ENCODE assay signal across 14 cellular contexts in the genomic region with DNA sequence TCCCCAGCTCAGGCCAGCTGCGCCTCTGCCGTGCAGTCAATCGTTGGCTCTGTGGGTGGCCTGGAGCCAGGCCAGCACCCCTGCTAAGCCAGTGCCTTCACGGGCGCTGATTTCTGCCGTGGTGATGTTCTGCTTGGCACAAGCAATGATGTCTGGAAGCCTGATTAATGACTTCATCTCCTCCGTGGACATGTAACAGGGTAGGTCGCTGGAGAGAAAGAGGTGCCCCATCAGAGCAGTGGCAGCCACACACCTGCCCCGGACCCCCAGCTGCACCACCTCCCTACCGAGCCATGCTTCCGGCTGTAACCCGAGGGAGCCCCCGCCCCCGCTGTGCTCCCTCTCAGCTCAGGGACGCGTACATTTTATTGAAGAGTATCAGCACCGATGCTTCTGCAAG. TPM values are rescaled to one million over a fixed set of nuclear protein-coding genes. Genes with fewer than 3 reads are reported as not detected.
DNase-seq lines count a peak whose midpoint lies in the region; ATAC-seq and TF ChIP-seq lines count a peak whose summit lies in the region.
"Had no signal": no experiment of that assay in that cellular context is flagged by ENCODE, and none has a peak within 500 bp of the region (broad histone marks: within the 10 kb centered on the region; RNA-seq: fewer than 3 reads in every experiment).

No MANE protein-coding gene starts in this region.

- POLR2A ChIA-PET in naive thymus-derived CD4-positive, alpha-beta T cell (lab: Charles Lee), result interaction anchor here (0.9 to 4.7 kb wide), 3 partner anchors 15 to 191 kb away, joined by 3 to 49 read pairs (median 26); partner anchors contain the start of genes CCDC137, MRPL12 and OXLD1

- no peak for ATAC-seq in naive thymus-derived CD4-positive, alpha-beta T cell
- ATAC-seq in GM18907 (IDR thresholded peaks at IDR 0.05; ENCODE audit: unreplicated experiment), result no peak
- no peak for ATAC-seq in effector memory CD8-positive, alpha-beta T cell (replicated peaks)
- ATAC-seq: PC-3; stimulated activated naive CD8-positive, alpha-beta T cell treated with anti-CD3 and anti-CD28 coated beads, Interleukin-15, Interleukin-2, amounts not matched to agents 100 U/mL and 50 U/mL, for 24 hours had no signal

- no peaks in the 10 kb centered on the region for H3K27me3 Mint-ChIP-seq in activated T-helper 1 cell treated with anti-CD3 and anti-CD28 coated beads, Interleukin-12 subunit alpha, Interleukin-12 subunit beta, Interleukin-2, Interleukin-4 antibody, amounts not matched to agents 30 ng/mL and 10 ng/mL and 1 ng/mL, durations not matched to agents 14 hours and 24 hours and 36 hours (ENCODE audit: insufficient read depth)
- H3K27me3 Mint-ChIP-seq in naive thymus-derived CD4-positive, alpha-beta T cell, result peaks cover 0 to 3% (median 0%) of the 10 kb centered on the region in 5 donors
- no peaks in the 10 kb centered on the region for H3K27me3 Mint-ChIP-seq in effector memory CD8-positive, alpha-beta T cell

- intact Hi-C loops in activated T-helper 1 cell treated with anti-CD3 and anti-CD28 coated beads, Interleukin-12 subunit alpha, Interleukin-12 subunit beta, Interleukin-2, Interleukin-4 antibody, amounts not matched to agents 30 ng/mL and 10 ng/mL and 1 ng/mL, durations not matched to agents 14 hours and 24 hours and 36 hours (cut with micrococcal nuclease), result loop anchor here (2.0 kb wide), 1 partner anchor 179 kb away; the partner anchor contains the start of gene P4HB
- intact Hi-C loops in naive thymus-derived CD4-positive, alpha-beta T cell (cut with micrococcal nuclease), result loop anchor here (2.0 to 10.0 kb wide), 6 partner anchors 15 to 416 kb away; partner anchors contain the start of genes ACTG1 (in 2 of the 2), CCDC137 (in 1 of the 2), DCXR (in 1 of the 2) and FAAP100 (in 1 of the 2)

- H3K27me3 ChIP-seq in Loucy (ENCODE audit: insufficient read depth, low read length, poor library complexity, severe bottlenecking), result no peaks in the 10 kb centered on the region
- H3K27me3 ChIP-seq in naive thymus-derived CD4-positive, alpha-beta T cell (ENCODE audit: control insufficient read depth in 2 of 2, insufficient read depth in 2 of 2, low read length in 2 of 2), result no peaks in the 10 kb centered on the region
- H3K27me3 ChIP-seq: colonic mucosa had no signal

- no peak overlapping the region for H3K4me3 ChIP-seq in Loucy (ENCODE audit: low read length, poor library complexity, severe bottlenecking)
- H3K4me3 ChIP-seq in naive thymus-derived CD4-positive, alpha-beta T cell (ENCODE audit: low read length), result no peak overlapping the region

- H3K36me3 Mint-ChIP-seq in activated T-helper 1 cell treated with anti-CD3 and anti-CD28 coated beads, Interleukin-12 subunit alpha, Interleukin-12 subunit beta, Interleukin-2, Interleukin-4 antibody, amounts not matched to agents 30 ng/mL and 10 ng/mL and 1 ng/mL, durations not matched to agents 14 hours and 24 hours and 36 hours (ENCODE audit: low read depth), result peaks cover 18% of the 10 kb centered on the region
- peaks cover 4 to 10% (median 4%) of the 10 kb centered on the region in 5 donors for H3K36me3 Mint-ChIP-seq in naive thymus-derived CD4-positive, alpha-beta T cell
- H3K36me3 Mint-ChIP-seq in effector memory CD8-positive, alpha-beta T cell (ENCODE audit: insufficient read depth), result peaks cover 18% of the 10 kb centered on the region

- H3K9me3 Mint-ChIP-seq in activated T-helper 1 cell treated with anti-CD3 and anti-CD28 coated beads, Interleukin-12 subunit alpha, Interleukin-12 subunit beta, Interleukin-2, Interleukin-4 antibody, amounts not matched to agents 30 ng/mL and 10 ng/mL and 1 ng/mL, durations not matched to agents 14 hours and 24 hours and 36 hours, result no peaks in the 10 kb centered on the region
- peaks cover 0 to 4% (median 0%) of the 10 kb centered on the region in 11 donors for H3K9me3 Mint-ChIP-seq in naive thymus-derived CD4-positive, alpha-beta T cell
- no peaks in the 10 kb centered on the region for H3K9me3 Mint-ChIP-seq in effector memory CD8-positive, alpha-beta T cell

- peaks cover 20% of the 10 kb centered on the region for H4K20me1 ChIP-seq in Loucy (ENCODE audit: insufficient read depth, low read length, poor library complexity, severe bottlenecking)

- H3K4me2 ChIP-seq in Loucy (ENCODE audit: low read depth, low read length, poor library complexity, severe bottlenecking), result peak overlapping the region; percentile 86

- H2AFZ ChIP-seq in Loucy (ENCODE audit: low read length), result no peak overlapping the region

- CTCF ChIA-PET in naive thymus-derived CD4-positive, alpha-beta T cell (lab: Charles Lee), result no interaction called here

- peaks cover 22% of the 10 kb centered on the region for H3K4me1 Mint-ChIP-seq in activated T-helper 1 cell treated with anti-CD3 and anti-CD28 coated beads, Interleukin-12 subunit alpha, Interleukin-12 subunit beta, Interleukin-2, Interleukin-4 antibody, amounts not matched to agents 30 ng/mL and 10 ng/mL and 1 ng/mL, durations not matched to agents 14 hours and 24 hours and 36 hours (ENCODE audit: low read depth)
- peaks cover 22 to 43% (median 33%) of the 10 kb centered on the region in 7 donors for H3K4me1 Mint-ChIP-seq in naive thymus-derived CD4-positive, alpha-beta T cell
- peaks cover 19 to 22% of the 10 kb centered on the region in 2 donors for H3K4me1 Mint-ChIP-seq in effector memory CD8-positive, alpha-beta T cell (ENCODE audit: low read depth in 2 of 2)

- no peaks in the 10 kb centered on the region for H3K9me3 ChIP-seq in Loucy (ENCODE audit: insufficient read depth, low read depth, low read length)
- no peaks in the 10 kb centered on the region for H3K9me3 ChIP-seq in naive thymus-derived CD4-positive, alpha-beta T cell (ENCODE audit: control insufficient read depth in 2 of 3, low read length in 3 of 3)
- H3K9me3 ChIP-seq: colonic mucosa had no signal

- H3K4me3 Mint-ChIP-seq in activated T-helper 1 cell treated with anti-CD3 and anti-CD28 coated beads, Interleukin-12 subunit alpha, Interleukin-12 subunit beta, Interleukin-2, Interleukin-4 antibody, amounts not matched to agents 30 ng/mL and 10 ng/mL and 1 ng/mL, durations not matched to agents 14 hours and 24 hours and 36 hours, result peak overlapping the region; percentile 37
- H3K4me3 Mint-ChIP-seq in naive thymus-derived CD4-positive, alpha-beta T cell, result peak overlapping the region in 6 of 10 donors; percentile 18 to 91 (median 54)
- no peak overlapping the region for H3K4me3 Mint-ChIP-seq in effector memory CD8-positive, alpha-beta T cell

- no peak overlapping the region for H3K27ac Mint-ChIP-seq in activated T-helper 1 cell treated with anti-CD3 and anti-CD28 coated beads, Interleukin-12 subunit alpha, Interleukin-12 subunit beta, Interleukin-2, Interleukin-4 antibody, amounts not matched to agents 30 ng/mL and 10 ng/mL and 1 ng/mL, durations not matched to agents 14 hours and 24 hours and 36 hours
- peak overlapping the region in 1 of 9 donors; percentile 9 for H3K27ac Mint-ChIP-seq in naive thymus-derived CD4-positive, alpha-beta T cell
- no peak overlapping the region for H3K27ac Mint-ChIP-seq in effector memory CD8-positive, alpha-beta T cell

- peaks cover 60% of the 10 kb centered on the region for H3K79me2 ChIP-seq in Loucy (ENCODE audit: insufficient read depth, low read length)

- H3K9ac ChIP-seq in Loucy (ENCODE audit: low read depth, low read length, poor library complexity, severe bottlenecking), result peak overlapping the region; percentile 91

- no peak for TF ChIP-seq CTCF in Loucy (conservative IDR thresholded peaks at IDR 0.05; ENCODE audit: low read length)

- H3K9me2 ChIP-seq in Loucy (replicated peaks; ENCODE audit: low read depth, low read length), result no peaks in the 10 kb centered on the region

- H3F3A ChIP-seq in Loucy (ENCODE audit: low read depth), result no peaks in the 10 kb centered on the region

- H3K27ac ChIP-seq in naive thymus-derived CD4-positive, alpha-beta T cell (ENCODE audit: low read depth, low read length), result no peak overlapping the region
- H3K27ac ChIP-seq: colonic mucosa had no signal

- H3K36me3 ChIP-seq in Loucy (ENCODE audit: insufficient read depth, low read length), result peaks cover 6% of the 10 kb centered on the region; the same call in 1 of the 2 replicates
- peaks cover 6 to 19% (median 7%) of the 10 kb centered on the region in 3 experiments for H3K36me3 ChIP-seq in naive thymus-derived CD4-positive, alpha-beta T cell (ENCODE audit: control insufficient read depth in 2 of 3, insufficient read depth in 3 of 3, low read length in 3 of 3)

- H3K4me1 ChIP-seq in Loucy (ENCODE audit: insufficient read depth, low read length, poor library complexity, severe bottlenecking), result peaks cover 15% of the 10 kb centered on the region
- peaks cover 22 to 24% of the 10 kb centered on the region in 2 donors for H3K4me1 ChIP-seq in naive thymus-derived CD4-positive, alpha-beta T cell (ENCODE audit: control insufficient read depth in 2 of 2, insufficient read depth in 2 of 2, low read length in 2 of 2)

- DNase-seq in COR-L47 (lab: John Stamatoyannopoulos, UW), result peak; percentile 93
- DNase-seq in activated T-helper 1 cell treated with anti-CD3 and anti-CD28 coated beads, Interleukin-12 subunit alpha, Interleukin-12 subunit beta, Interleukin-2, Interleukin-4 antibody, amounts not matched to agents 30 ng/mL and 10 ng/mL and 1 ng/mL, durations not matched to agents 14 hours and 24 hours and 36 hours (ENCODE audit: low spot score), result no peak
- DNase-seq in naive thymus-derived CD4-positive, alpha-beta T cell, result no peak
- DNase-seq in AG20443 (ENCODE audit: low spot score), result no peak
- no peak for DNase-seq in NCI-H748 treated with DMSO at 0.1 percent for 48 hours (lab: John Stamatoyannopoulos, UW)
- no peak for DNase-seq in effector memory CD8-positive, alpha-beta T cell
- DNase-seq: activated effector memory CD4-positive, alpha-beta T cell treated with anti-CD3 and anti-CD28 coated beads, Interleukin-2, amount 50 U/mL, for 16 hours; colonic mucosa; EL; NCI-H1105 treated with DMSO at 0.1 percent for 48 hours; PC-3; stimulated activated naive CD8-positive, alpha-beta T cell treated with anti-CD3 and anti-CD28 coated beads, Interleukin-15, Interleukin-2, amounts not matched to agents 100 U/mL and 50 U/mL, for 24 hours had no signal

RNA-seq across cellular contexts. Expression of gene ARL16, which starts 1.9 kb away (rescaled TPM):
- total RNA-seq in activated T-helper 1 cell treated with anti-CD3 and anti-CD28 coated beads, Interleukin-12 subunit alpha, Interleukin-12 subunit beta, Interleukin-2, Interleukin-4 antibody, amounts not matched to agents 30 ng/mL and 10 ng/mL and 1 ng/mL, durations not matched to agents 14 hours and 24 hours and 36 hours, result 37.6 and 40.0 TPM in 2 replicates
- 10 to 100 TPM; 12.0 to 30.6 (median 30.1) TPM for total RNA-seq in naive thymus-derived CD4-positive, alpha-beta T cell
- polyA plus RNA-seq in naive thymus-derived CD4-positive, alpha-beta T cell, result 10 to 100 TPM; 33.6 to 35.3 TPM

RNA-seq across cellular contexts. Expression of gene HGS, which starts 2.1 kb away (rescaled TPM):
- 133 and 144 TPM in 2 replicates for total RNA-seq in activated T-helper 1 cell treated with anti-CD3 and anti-CD28 coated beads, Interleukin-12 subunit alpha, Interleukin-12 subunit beta, Interleukin-2, Interleukin-4 antibody, amounts not matched to agents 30 ng/mL and 10 ng/mL and 1 ng/mL, durations not matched to agents 14 hours and 24 hours and 36 hours
- total RNA-seq in naive thymus-derived CD4-positive, alpha-beta T cell, result 100 to 1,000 TPM; 108 to 174 (median 153) TPM
- polyA plus RNA-seq in naive thymus-derived CD4-positive, alpha-beta T cell, result 10 to 100 TPM; 19.8 to 40.3 TPM

RNA-seq across cellular contexts. Expression of gene CCDC137, which starts 15.1 kb away (rescaled TPM):
- total RNA-seq in activated T-helper 1 cell treated with anti-CD3 and anti-CD28 coated beads, Interleukin-12 subunit alpha, Interleukin-12 subunit beta, Interleukin-2, Interleukin-4 antibody, amounts not matched to agents 30 ng/mL and 10 ng/mL and 1 ng/mL, durations not matched to agents 14 hours and 24 hours and 36 hours, result 59.3 and 62.1 TPM in 2 replicates
- total RNA-seq in naive thymus-derived CD4-positive, alpha-beta T cell, result 10 to 100 TPM; 16.3 to 33.5 (median 27.1) TPM
- 10 to 100 TPM; 10.0 to 26.0 TPM for polyA plus RNA-seq in naive thymus-derived CD4-positive, alpha-beta T cell

RNA-seq across cellular contexts. Expression of gene OXLD1, which starts 15.3 kb away (rescaled TPM):
- total RNA-seq in activated T-helper 1 cell treated with anti-CD3 and anti-CD28 coated beads, Interleukin-12 subunit alpha, Interleukin-12 subunit beta, Interleukin-2, Interleukin-4 antibody, amounts not matched to agents 30 ng/mL and 10 ng/mL and 1 ng/mL, durations not matched to agents 14 hours and 24 hours and 36 hours, result 54.3 and 57.5 TPM in 2 replicates
- 10 to 100 TPM; 35.9 to 61.9 (median 47.5) TPM for total RNA-seq in naive thymus-derived CD4-positive, alpha-beta T cell
- polyA plus RNA-seq in naive thymus-derived CD4-positive, alpha-beta T cell, result 100 to 1,000 TPM; 108 to 123 TPM

RNA-seq across cellular contexts. Expression of gene MRPL12, which starts 21.5 kb away (rescaled TPM):
- 232 TPM in 2 replicates for total RNA-seq in activated T-helper 1 cell treated with anti-CD3 and anti-CD28 coated beads, Interleukin-12 subunit alpha, Interleukin-12 subunit beta, Interleukin-2, Interleukin-4 antibody, amounts not matched to agents 30 ng/mL and 10 ng/mL and 1 ng/mL, durations not matched to agents 14 hours and 24 hours and 36 hours
- 10 to 100 TPM; 21.3 to 83.8 (median 26.6) TPM for total RNA-seq in naive thymus-derived CD4-positive, alpha-beta T cell
- polyA plus RNA-seq in naive thymus-derived CD4-positive, alpha-beta T cell, result 10 to 100 TPM; 46.3 to 51.7 TPM

Comparison
In these comparisons a context has a peak if more than half of its experiments do, and no peak if none do; other contexts are left out.
1. H3K4me3 Mint-ChIP-seq: peak in activated T-helper 1 cell treated with anti-CD3 and anti-CD28 coated beads, Interleukin-12 subunit alpha, Interleukin-12 subunit beta, Interleukin-2, Interleukin-4 antibody, amounts not matched to agents 30 ng/mL and 10 ng/mL and 1 ng/mL, durations not matched to agents 14 hours and 24 hours and 36 hours (single experiment) and naive thymus-derived CD4-positive, alpha-beta T cell (6 of 10); none in effector memory CD8-positive, alpha-beta T cell (0 of 2).